Comparison of ENCODE assay signal across 16 cellular contexts in genomic region chr7:129123517-129123872, GRCh38. TPM values are rescaled to one million over a fixed set of nuclear protein-coding genes. Genes with fewer than 3 reads are reported as not detected.
A peak's percentile ranks its signal among the peaks of the same experiment; 100 is the strongest.
DNase-seq lines count a peak whose midpoint lies in the region; ATAC-seq, FAIRE-seq and TF ChIP-seq lines count a peak whose summit lies in the region.
"Had no signal": no experiment of that assay in that cellular context is flagged by ENCODE, and none has a peak within 500 bp of the region (broad histone marks: within the 10 kb centered on the region; RNA-seq: fewer than 3 reads in every experiment).

No MANE protein-coding gene starts in this region.

- FAIRE-seq in GM19239 (lab: Jason Lieb, UNC) = peak; percentile 59
- FAIRE-seq: D721Med had no signal

- peak overlapping the region; percentile 70 for H3K9ac ChIP-seq in KMS-11

- H2AFZ ChIP-seq in KMS-11 (ENCODE audit: low read depth) = peak overlapping the region; percentile 66

- intact Hi-C loops in heart left ventricle (cut with DNase I) = no loop called here

- H3K79me2 ChIP-seq in KMS-11 (ENCODE audit: insufficient read depth, low read depth) = no peaks in the 10 kb centered on the region

- H3K4me2 ChIP-seq in KMS-11 = peak overlapping the region; percentile 89

- TF ChIP-seq CTCF in KMS-11 (conservative IDR thresholded peaks at IDR 0.05; ENCODE audit: low read depth, low read length) (no peak), heart left ventricle (IDR thresholded peaks at IDR 0.05) (no peak)

- H3K9me3 ChIP-seq in heart left ventricle = peaks cover 0 to 20% (median 0%) of the 10 kb centered on the region in 12 donors

- peaks cover 51% of the 10 kb centered on the region for H3K4me1 ChIP-seq in KMS-11 (ENCODE audit: low read depth, poor library complexity, severe bottlenecking)
- peaks cover 0 to 16% (median 0%) of the 10 kb centered on the region in 12 donors for H3K4me1 ChIP-seq in heart left ventricle

- WGBS in heart left ventricle, 4 donors = 89 to 90% (median 90%) methylated on average over 5 of the region's 5 CpGs

- TF ChIP-seq POLR2A in heart left ventricle (IDR thresholded peaks at IDR 0.05) = no peak

- H3K36me3 ChIP-seq in KMS-11 (ENCODE audit: insufficient read depth) (no peaks in the 10 kb centered on the region), heart left ventricle (no peaks in the 10 kb centered on the region)

- ATAC-seq in HG02763 (IDR thresholded peaks at IDR 0.05; ENCODE audit: unreplicated experiment) (peak; percentile 28), GM21825 (IDR thresholded peaks at IDR 0.05; ENCODE audit: unreplicated experiment) (no peak), heart left ventricle (no peak)
- ATAC-seq: WTC11 had no signal

- peak overlapping the region; percentile 96 for H3K27ac ChIP-seq in KMS-11
- no peak overlapping the region for H3K27ac ChIP-seq in heart left ventricle

- H4K20me1 ChIP-seq in KMS-11 (ENCODE audit: insufficient read depth) = no peaks in the 10 kb centered on the region

- H3K27me3 ChIP-seq in KMS-11 (ENCODE audit: insufficient read depth, low read depth) = no peaks in the 10 kb centered on the region
- H3K27me3 ChIP-seq in heart left ventricle = peaks cover 0 to 26% (median 0%) of the 10 kb centered on the region in 9 donors

- in situ Hi-C loops in ACHN (cut with HindIII; ENCODE audit: low pct_ligation_motif_present, low pct_unique_long_range_greater_than_20kb, low sequenced_read_pairs) = no loop called here

- H3K4me3 ChIP-seq in GM08714 (ENCODE audit: low read length) = peak overlapping the region; percentile 5; the same call in 1 of the 2 replicates
- H3K4me3 ChIP-seq in KMS-11 (IDR thresholded peaks at IDR 0.05; ENCODE audit: insufficient read depth, low read depth, low read length) = peak overlapping the region; percentile 74
- no peak overlapping the region for H3K4me3 ChIP-seq in heart left ventricle

- DNase-seq in GM19239 (ENCODE audit: insufficient read length, low spot score) = no peak
- DNase-seq in ACHN = no peak
- DNase-seq in heart left ventricle = no peak
- no peak for DNase-seq in D341Med (ENCODE audit: low spot score)
- DNase-seq: GDM1, IMR-90, mesenchymal stem cell, NCI-H1092, NCI-H2171 treated with DMSO at 0.1 percent for 48 hours, NCI-H774 had no signal

RNA-seq across cellular contexts. Expression of gene TSPAN33, which starts 21.0 kb away (rescaled TPM):
- 10 to 100 TPM in 4 of 9 donors, 1 to 10 TPM in 5; 4.9 to 21.5 (median 8.9) TPM for total RNA-seq in heart left ventricle
- polyA plus RNA-seq in heart left ventricle = 1 to 10 TPM; 3.0 to 5.6 TPM

Comparison
In these comparisons a context has a peak if more than half of its experiments do, and no peak if none do; other contexts are left out.
1. H3K4me3 ChIP-seq: peak in GM08714 (single experiment) and KMS-11 (single experiment); none in heart left ventricle (0 of 12).